In genomic region chr6:129671442-129672344, GRCh38 we compare ENCODE assay signal across 1 cellular context.
TF ChIP-seq lines count a peak whose summit lies in the region.

No MANE protein-coding gene starts in this region.

TF ChIP-seq in WTC11, 78 proteins besides CTCF, POLR2A, EP300 and RAD21 (continued from another document):
- TF ChIP-seq ZSCAN18 (CRISPR knock-in tag; IDR thresholded peaks at IDR 0.05) = no peak
- TF ChIP-seq RELA (CRISPR knock-in tag; IDR thresholded peaks at IDR 0.05; ENCODE audit: borderline replicate concordance) = no peak
